Comparison of ENCODE assay signal across 8 cellular contexts in the genomic region with DNA sequence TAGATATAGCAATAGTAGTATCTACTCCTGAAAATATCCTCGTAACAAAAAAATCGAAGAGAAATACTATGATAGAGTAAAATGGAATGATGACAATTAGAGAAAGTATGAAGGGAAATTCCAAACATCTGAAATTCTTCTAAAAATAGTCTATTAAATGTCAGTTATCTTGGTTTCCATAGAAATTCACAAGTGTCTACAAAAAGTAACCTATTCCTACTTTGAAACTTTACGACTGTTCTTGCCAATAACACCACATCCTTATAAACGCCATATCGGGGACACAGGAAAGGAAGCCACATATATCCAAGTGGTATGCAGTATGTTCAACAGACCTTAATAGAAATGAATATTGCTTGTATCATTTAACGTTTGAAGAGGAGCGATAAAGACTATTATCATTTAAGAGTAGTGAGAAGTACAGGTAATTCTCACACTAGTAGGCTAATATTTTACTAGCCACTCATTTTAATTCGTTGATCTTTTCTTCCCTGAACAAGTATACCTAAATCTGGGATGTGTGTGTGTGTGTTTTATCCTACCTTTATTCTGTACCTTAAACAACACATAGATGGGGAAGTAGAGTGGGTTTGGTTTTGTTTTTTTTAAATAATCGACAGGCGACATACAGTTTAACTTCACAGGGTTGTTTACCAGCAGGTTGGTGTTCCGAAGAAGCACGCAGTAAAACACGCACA. TPM values are rescaled to one million over a fixed set of nuclear protein-coding genes. Genes with fewer than 3 reads are reported as not detected.
DNase-seq lines count a peak whose midpoint lies in the region; ATAC-seq, FAIRE-seq and TF ChIP-seq lines count a peak whose summit lies in the region.

No MANE protein-coding gene starts in this region.

- in situ Hi-C loops in Caki2 (cut with HindIII; ENCODE audit: low pct_unique_long_range_greater_than_20kb, low sequenced_read_pairs), result no loop called here

- H3K36me3 ChIP-seq in esophagus muscularis mucosa (no peaks in the 10 kb centered on the region), osteoblast (ENCODE audit: insufficient read depth, low read length) (peaks cover 12% of the 10 kb centered on the region)

- DNase-seq in Caki2 (ENCODE audit: low read depth), result peak; percentile 47
- peak; percentile 87 for DNase-seq in RCC 7860 (ENCODE audit: low spot score)
- no peak for DNase-seq in esophagus muscularis mucosa (ENCODE audit: extremely low spot score)
- DNase-seq in osteoblast (ENCODE audit: insufficient read length, low spot score, missing footprints), result peak; percentile 87
- no peak for DNase-seq in NCI-H1092 treated with DMSO at 0.1 percent for 48 hours (lab: John Stamatoyannopoulos, UW)
- no peak for DNase-seq in GDM1 (lab: John Stamatoyannopoulos, UW)
- DNase-seq in NCI-H1930 (lab: John Stamatoyannopoulos, UW), result no peak

- H3K27ac ChIP-seq in esophagus muscularis mucosa (replicated peaks in 1 of 4), result no peak overlapping the region
- peak overlapping the region; percentile 100 for H3K27ac ChIP-seq in osteoblast (ENCODE audit: low read depth, low read length)

- H3K4me2 ChIP-seq in osteoblast (ENCODE audit: insufficient read depth, low read length), result peak overlapping the region; percentile 84

- H2AFZ ChIP-seq in osteoblast (ENCODE audit: low read length), result no peak overlapping the region

- peaks cover 64% of the 10 kb centered on the region for H3K79me2 ChIP-seq in osteoblast (ENCODE audit: insufficient read depth, low read length)

- FAIRE-seq in RCC 7860 (lab: Jason Lieb, UNC), result peak; percentile 76

- no peak for TF ChIP-seq POLR2A in esophagus muscularis mucosa (IDR thresholded peaks at IDR 0.05; ENCODE audit: low read depth)

- H3K9me3 ChIP-seq in esophagus muscularis mucosa (no peaks in the 10 kb centered on the region), osteoblast (ENCODE audit: low read depth, low read length) (no peaks in the 10 kb centered on the region)

- H3K4me1 ChIP-seq in esophagus muscularis mucosa (peaks cover 0 to 20% (median 17%) of the 10 kb centered on the region in 4 donors), osteoblast (ENCODE audit: insufficient read depth, low read length) (peaks cover 25% of the 10 kb centered on the region)

- 39% methylated on average over 13 of the region's 13 CpGs for WGBS in esophagus muscularis mucosa

- no peak for TF ChIP-seq CTCF in esophagus muscularis mucosa (IDR thresholded peaks at IDR 0.05)
- no peak for TF ChIP-seq CTCF in osteoblast (IDR thresholded peaks at IDR 0.05; ENCODE audit: extremely low read depth, low read depth, low read length)

- H4K20me1 ChIP-seq in osteoblast (ENCODE audit: insufficient read depth, low read length), result peaks cover 5% of the 10 kb centered on the region

- H3K27me3 ChIP-seq in esophagus muscularis mucosa (peaks cover 0 to 21% (median 13%) of the 10 kb centered on the region in 4 donors), osteoblast (ENCODE audit: insufficient read depth, low read length) (no peaks in the 10 kb centered on the region)

- intact Hi-C loops in esophagus muscularis mucosa (cut with DNase I), result no loop called here

- no peak for TF ChIP-seq EP300 in esophagus muscularis mucosa (IDR thresholded peaks at IDR 0.05)

- ATAC-seq in HG03432 (IDR thresholded peaks at IDR 0.05; ENCODE audit: unreplicated experiment), result no peak

- peak overlapping the region; percentile 63 to 77 (median 72) for H3K4me3 ChIP-seq in esophagus muscularis mucosa
- H3K4me3 ChIP-seq in osteoblast (ENCODE audit: insufficient read depth, low read length), result peak overlapping the region; percentile 96

RNA-seq across cellular contexts. Expression of gene GPR176, which starts 1.2 kb away (rescaled TPM):
- total RNA-seq in Caki2 (2014; rRNA removed; shearing (Covaris generic); ENCODE audit: low replicate concordance), result 8.1 and 9.6 TPM in 2 replicates
- total RNA-seq in esophagus muscularis mucosa (1 to 10 TPM; 1.7 to 8.4 (median 5.4) TPM), osteoblast (136 and 173 TPM in 2 replicates)

RNA-seq across cellular contexts. Expression of gene EIF2AK4, which starts 15.1 kb away (rescaled TPM):
- 33.6 and 52.4 TPM in 2 replicates for total RNA-seq in Caki2 (2014; rRNA removed; shearing (Covaris generic); ENCODE audit: low replicate concordance)
- 10 to 100 TPM; 25.2 to 49.2 (median 32.8) TPM for total RNA-seq in esophagus muscularis mucosa
- 76.0 TPM in 2 replicates for total RNA-seq in osteoblast

Comparison
In these comparisons a context has a peak if more than half of its experiments do, and no peak if none do; other contexts are left out.
1. DNase-seq: peak in Caki2 (single experiment), RCC 7860 (single experiment) and osteoblast (single experiment); none in esophagus muscularis mucosa (single experiment), NCI-H1092 treated with DMSO at 0.1 percent for 48 hours (single experiment), GDM1 (single experiment) and NCI-H1930 (0 of 2).
2. RNA of gene GPR176, which starts 1.2 kb away (total RNA-seq): 136 to 173 TPM in osteoblast; 8.1 to 9.6 TPM in Caki2 and 1.7 to 8.4 TPM in esophagus muscularis mucosa; every median in the first group is over 10 times any median in the second.